ENCODE assay signal across 33 cellular contexts in genomic region chr1:17853241-17853640, GRCh38.
"Had no signal": no experiment of that assay in that cellular context is flagged by ENCODE, and none has a peak within 500 bp of the region (broad histone marks: within the 10 kb centered on the region; RNA-seq: fewer than 3 reads in every experiment).

No MANE protein-coding gene starts in this region.

- H3K4me1 ChIP-seq: adrenal gland, ascending aorta, body of pancreas, breast epithelium had no signal

- H3K4me3 ChIP-seq: adrenal gland, ascending aorta, body of pancreas, breast epithelium, cardiac muscle cell had no signal

- H3K9me3 ChIP-seq: adrenal gland, ascending aorta, body of pancreas, breast epithelium had no signal

- FAIRE-seq: astrocyte, bronchial epithelial cell had no signal

- H3K27ac ChIP-seq: adrenal gland, ascending aorta, body of pancreas, brain microvascular endothelial cell, breast epithelium, cardiac muscle cell had no signal

- DNase-seq: activated effector memory CD4-positive, alpha-beta T cell treated with anti-CD3 and anti-CD28 coated beads, Interleukin-2, amount 50 U/mL, for 16 hours; activated effector memory CD4-positive, alpha-beta T cell treated with Interleukin-2 at 50 U/mL for 16 hours; activated gamma-delta T cell; activated gamma-delta T cell treated with Interleukin-2 at 50 U/mL for 16 hours; activated naive CD4-positive, alpha-beta T cell; activated naive CD4-positive, alpha-beta T cell treated with anti-CD3 and anti-CD28 coated beads for 36 hours; activated naive CD4-positive, alpha-beta T cell treated with anti-CD3 and anti-CD28 coated beads, Interleukin-2, amount 10 ng/mL, durations not matched to agents 7 days and 5 days; activated naive CD4-positive, alpha-beta T cell treated with anti-CD3 and anti-CD28 coated beads, Interleukin-2, amount 50 U/mL, for 16 hours; activated naive CD4-positive, alpha-beta T cell treated with Interleukin-2 at 50 U/mL for 16 hours; activated naive CD8-positive, alpha-beta T cell treated with anti-CD3 and anti-CD28 coated beads for 36 hours; activated naive CD8-positive, alpha-beta T cell treated with anti-CD3 and anti-CD28 coated beads, Interleukin-2, amount 10 ng/mL, durations not matched to agents 7 days and 5 days; activated naive CD8-positive, alpha-beta T cell treated with anti-CD3 and anti-CD28 coated beads, Interleukin-2, amount 50 U/mL, for 24 hours; activated T-cell treated with anti-CD3 and anti-CD28 coated beads for 4 hours; activated T-cell treated with anti-CD3 and anti-CD28 coated beads, Interleukin-2, amount 50 U/mL, for 1 hour; activated T-cell treated with anti-CD3 and anti-CD28 coated beads, Interleukin-2, amount 50 U/mL, for 24 hours; activated T-cell treated with anti-CD3 and anti-CD28 coated beads, Interleukin-2, amount 50 U/mL, for 4 hours; activated T-cell treated with anti-CD3 and anti-CD28 coated beads, Interleukin-2, amount 50 U/mL, for 48 hours; activated T-cell treated with anti-CD3 and anti-CD28 coated beads, Interleukin-2, amount 50 U/mL, for 72 hours; adrenal gland; amniotic stem cell; amygdala; anterior cingulate cortex; aorta; body of pancreas; brain microvascular endothelial cell; caudate nucleus; central memory CD4-positive, alpha-beta T cell; cerebellar nuclear complex had no signal

- H3K36me3 ChIP-seq: adrenal gland, ascending aorta, brain microvascular endothelial cell, breast epithelium, cardiac muscle cell had no signal

- H3K27me3 ChIP-seq: adrenal gland, ascending aorta, body of pancreas, brain microvascular endothelial cell, breast epithelium, cardiac muscle cell had no signal
